Comparison of ENCODE assay signal across 12 cellular contexts in genomic region chr16:53100889-53101288, GRCh38. TPM values are rescaled to one million over a fixed set of nuclear protein-coding genes. Genes with fewer than 3 reads are reported as not detected.
DNase-seq lines count a peak whose midpoint lies in the region; ATAC-seq, FAIRE-seq and TF ChIP-seq lines count a peak whose summit lies in the region.
"Had no signal": no experiment of that assay in that cellular context is flagged by ENCODE, and none has a peak within 500 bp of the region (broad histone marks: within the 10 kb centered on the region; RNA-seq: fewer than 3 reads in every experiment).

No MANE protein-coding gene starts in this region.

- H3K4me3 Mint-ChIP-seq in nephron progenitor cell, result peak overlapping the region; percentile 54
- peak overlapping the region in 1 of 2 donors; percentile 44 for H3K4me3 Mint-ChIP-seq in effector memory CD8-positive, alpha-beta T cell

- H3K27me3 Mint-ChIP-seq in nephron progenitor cell (ENCODE audit: low read depth, poor library complexity), result no peaks in the 10 kb centered on the region
- no peaks in the 10 kb centered on the region for H3K27me3 Mint-ChIP-seq in effector memory CD8-positive, alpha-beta T cell

- CTCF ChIA-PET in HepG2 (lab: Yijun Ruan, JAX; ENCODE audit: low intra/inter-chr PET ratio, low total read pairs), result no interaction called here
- CTCF ChIA-PET in K562 (lab: Yijun Ruan, JAX; ENCODE audit: low intra/inter-chr PET ratio), result no interaction called here

- no peak for TF ChIP-seq RAD21 in HepG2 (CRISPR knock-in tag; IDR thresholded peaks at IDR 0.05)
- TF ChIP-seq RAD21 in K562 (CRISPR knock-in tag; conservative IDR thresholded peaks at IDR 0.05 in 1 of 2, IDR thresholded peaks at IDR 0.05 in 1 of 2), result no peak

- H3K9me3 ChIP-seq in right lobe of liver (no peaks in the 10 kb centered on the region), HepG2 (ENCODE audit: low read length) (no peaks in the 10 kb centered on the region), K562 (replicated peaks; ENCODE audit: control insufficient read depth, insufficient read depth, low read depth, low read length) (no peaks in the 10 kb centered on the region)

- H4K20me1 ChIP-seq in HepG2 (ENCODE audit: insufficient read depth, low read length) (peaks cover 4% of the 10 kb centered on the region; the same call in 1 of the 2 replicates), K562 (replicated peaks; ENCODE audit: control insufficient read depth, insufficient read depth, low read length) (no peaks in the 10 kb centered on the region; the same call in 1 of the 2 replicates)

- no peak for TF ChIP-seq EP300 in HepG2 (IDR thresholded peaks at IDR 0.05; ENCODE audit: low read depth in 2 of 2, low read length in 2 of 2)
- TF ChIP-seq EP300 in HepG2 (CRISPR knock-in tag; IDR thresholded peaks at IDR 0.05; ENCODE audit: borderline replicate concordance), result no peak
- TF ChIP-seq EP300 in K562 (IDR thresholded peaks at IDR 0.05; ENCODE audit: low read length), result no peak

- no peak for DNase-seq in right lobe of liver
- no peak for DNase-seq in HepG2 (ENCODE audit: low spot score)
- no peak for DNase-seq in K562 (ENCODE audit: extremely low read depth in 1 of 4, low spot score in 3 of 4)
- no peak for DNase-seq in nephron progenitor cell
- no peak for DNase-seq in EL
- DNase-seq in effector memory CD8-positive, alpha-beta T cell, result no peak
- DNase-seq: NCI-H524; stimulated activated naive CD4-positive, alpha-beta T cell treated with Interleukin-2 at 50 U/mL for 16 hours; T-helper 2 cell had no signal

- no peak for FAIRE-seq in HepG2 (lab: Jason Lieb, UNC)
- FAIRE-seq in K562 (lab: Jason Lieb, UNC), result no peak

- H3K9ac ChIP-seq in HepG2 (ENCODE audit: insufficient read depth, low read depth, low read length) (no peak overlapping the region), K562 (ENCODE audit: insufficient read depth in 1 of 2, low read depth in 2 of 2, low read length in 2 of 2) (no peak overlapping the region)

- no peaks in the 10 kb centered on the region for H3K36me3 Mint-ChIP-seq in nephron progenitor cell (ENCODE audit: low read depth)
- H3K36me3 Mint-ChIP-seq in effector memory CD8-positive, alpha-beta T cell (ENCODE audit: insufficient read depth), result peaks cover 15% of the 10 kb centered on the region

- H3K4me2 ChIP-seq in HepG2 (ENCODE audit: low read depth, low read length) (no peak overlapping the region), K562 (ENCODE audit: insufficient read depth, low read length) (no peak overlapping the region)

- H3K9me1 ChIP-seq in K562 (ENCODE audit: control insufficient read depth, insufficient read depth, low read length), result no peaks in the 10 kb centered on the region

- H2AFZ ChIP-seq in HepG2 (ENCODE audit: low read length) (no peak overlapping the region), K562 (ENCODE audit: low read depth, low read length) (no peak overlapping the region)

- intact Hi-C loops in right lobe of liver (cut with DNase I), result no loop called here
- intact Hi-C loops in HepG2 (cut with micrococcal nuclease; ENCODE audit: unreplicated experiment), result loop anchor here (1.0 kb wide), 1 partner anchor 19 kb away; no protein-coding TSS in a partner anchor
- intact Hi-C loops in K562 (cut with micrococcal nuclease), result no loop called here

- in situ Hi-C loops in HepG2 (cut with HindIII; ENCODE audit: extremely low pct_ligation_motif_present, low pct_unique_long_range_greater_than_20kb), result no loop called here
- in situ Hi-C loops in K562 (cut with MboI), result no loop called here

- H3K27ac ChIP-seq in right lobe of liver (peak overlapping the region in 2 of 3 donors; percentile 83 to 93), HepG2 (ENCODE audit: extremely low read length, insufficient read depth, low read length) (no peak overlapping the region), K562 (ENCODE audit: extremely low read depth, low read depth, low read length) (no peak overlapping the region)

- no peaks in the 10 kb centered on the region for H3K9me3 Mint-ChIP-seq in nephron progenitor cell
- no peaks in the 10 kb centered on the region for H3K9me3 Mint-ChIP-seq in effector memory CD8-positive, alpha-beta T cell

- H3K27me3 ChIP-seq in right lobe of liver, result no peaks in the 10 kb centered on the region
- H3K27me3 ChIP-seq in HepG2 (ENCODE audit: control insufficient read depth in 1 of 2, insufficient read depth in 2 of 2, low read length in 2 of 2), result no peaks in the 10 kb centered on the region; a peak in 1 of 5 replicates
- H3K27me3 ChIP-seq in K562 (ENCODE audit: control insufficient read depth in 2 of 2, insufficient read depth in 2 of 2, low read length in 2 of 2), result no peaks in the 10 kb centered on the region

- H3K27ac Mint-ChIP-seq in nephron progenitor cell, result no peak overlapping the region
- H3K27ac Mint-ChIP-seq in effector memory CD8-positive, alpha-beta T cell, result peak overlapping the region in 1 of 2 donors; percentile 96

- ATAC-seq in right lobe of liver (no peak), HepG2 (no peak), K562 (no peak), HG02642 (IDR thresholded peaks at IDR 0.05; ENCODE audit: poor library complexity, unreplicated experiment) (no peak), HG03196 (IDR thresholded peaks at IDR 0.05; ENCODE audit: unreplicated experiment) (no peak)
- ATAC-seq in effector memory CD8-positive, alpha-beta T cell (replicated peaks), result no peak
- ATAC-seq: left lobe of liver had no signal

- H3K4me1 ChIP-seq in right lobe of liver (peaks cover 0 to 26% (median 12%) of the 10 kb centered on the region in 4 donors), HepG2 (ENCODE audit: insufficient read depth, low read length) (peaks cover 38% of the 10 kb centered on the region), K562 (replicated peaks in 1 of 2; ENCODE audit: control insufficient read depth in 2 of 2, insufficient read depth in 2 of 2, low read length in 2 of 2) (peaks cover 20 to 26% of the 10 kb centered on the region in 2 experiments)

- H3K79me2 ChIP-seq in HepG2 (ENCODE audit: insufficient read depth, low read length) (peaks cover 18% of the 10 kb centered on the region), K562 (ENCODE audit: control insufficient read depth, insufficient read depth, low read length) (peaks cover 76% of the 10 kb centered on the region)

- BruUV-seq in HepG2 (replicated peaks; lab: Mats Ljungman, UMichigan) (no TSS peak), K562 (replicated peaks; lab: Mats Ljungman, UMichigan) (no TSS peak)

- no peaks in the 10 kb centered on the region for H3K36me3 ChIP-seq in right lobe of liver
- H3K36me3 ChIP-seq in HepG2 (replicated peaks in 1 of 2; ENCODE audit: control insufficient read depth in 1 of 2, insufficient read depth in 2 of 2, low read length in 2 of 2), result no peaks in the 10 kb centered on the region
- H3K36me3 ChIP-seq in K562 (ENCODE audit: control insufficient read depth, insufficient read depth, low read length), result peaks cover 14% of the 10 kb centered on the region

- TF ChIP-seq POLR2A in right lobe of liver (IDR thresholded peaks at IDR 0.05) (no peak), HepG2 (IDR thresholded peaks at IDR 0.05; ENCODE audit: insufficient read depth in 1 of 2, low read depth in 2 of 2, low read length in 2 of 2) (no peak), K562 (conservative IDR thresholded peaks at IDR 0.05) (no peak)

- no peak for TF ChIP-seq CTCF in right lobe of liver (IDR thresholded peaks at IDR 0.05)
- no peak for TF ChIP-seq CTCF in HepG2 (CRISPR knock-in tag; IDR thresholded peaks at IDR 0.05)
- TF ChIP-seq CTCF in K562 (IDR thresholded peaks at IDR 0.05 in 2 of 3, conservative IDR thresholded peaks at IDR 0.05 in 1 of 3; ENCODE audit: insufficient read depth in 2 of 3, low read depth in 1 of 3, low read length in 3 of 3), result no peak
- TF ChIP-seq CTCF in nephron progenitor cell (IDR thresholded peaks at IDR 0.05), result no peak

- POLR2A ChIA-PET in HepG2 (lab: Yijun Ruan, JAX), result interaction anchor here (0.6 to 3.2 kb wide), 4 partner anchors 10 to 50 kb away, joined by 3 to 35 read pairs (median 16); partner anchors contain the start of gene CHD9
- POLR2A ChIA-PET in K562 (lab: Yijun Ruan, JAX), result interaction anchor here (3.0 kb wide), 1 partner anchor 12 kb away, joined by 12 read pairs; no protein-coding TSS in a partner anchor

- H3K4me3 ChIP-seq in right lobe of liver (no peak overlapping the region), HepG2 (replicated peaks in 1 of 3; ENCODE audit: insufficient read depth in 1 of 3, low read depth in 2 of 3, low read length in 3 of 3) (no peak overlapping the region), K562 (no peak overlapping the region)

- H3K4me1 Mint-ChIP-seq in nephron progenitor cell, result peaks cover 43% of the 10 kb centered on the region
- H3K4me1 Mint-ChIP-seq in effector memory CD8-positive, alpha-beta T cell (ENCODE audit: low read depth in 2 of 2), result peaks cover 23 to 24% of the 10 kb centered on the region in 2 donors

- 80% methylated on average over 1 of the region's 1 CpG for whole genome bisulfite sequencing in right lobe of liver (ENCODE audit: insufficient coverage, low coverage, low lambda C conversion rate, missing lambda C conversion rate)
- WGBS in HepG2 (ENCODE audit: low lambda C conversion rate), result 100% methylated on average over 1 of the region's 1 CpG
- 94% methylated on average over 1 of the region's 1 CpG for WGBS in K562 (ENCODE audit: insufficient coverage, low coverage, missing lambda C conversion rate)

RNA-seq across cellular contexts. Expression of gene CHD9, which starts 46.1 kb away (rescaled TPM):
- total RNA-seq in right lobe of liver, result 10 to 100 TPM; 19.8 to 44.3 (median 30.2) TPM
- total RNA-seq in HepG2 (2016; rRNA removed; fragmentation: Illumina TruSeq; extraction: Trizol), result 27.7 and 31.0 TPM in 2 replicates
- 27.5 and 34.1 TPM in 2 replicates for total RNA-seq in HepG2 (2016; cell fraction: cytosol; rRNA removed; fragmentation: Illumina TruSeq; extraction: Trizol; ENCODE audit: low read depth)
- total RNA-seq in HepG2 (2016; cell fraction: insoluble cytoplasmic fraction; rRNA removed; fragmentation: Illumina TruSeq; extraction: Trizol), result 24.3 and 27.8 TPM in 2 replicates
- total RNA-seq in HepG2 (2016; cell fraction: membrane; rRNA removed; fragmentation: Illumina TruSeq; extraction: Trizol), result 36.3 and 42.8 TPM in 2 replicates
- 59.7 and 62.9 TPM in 2 replicates for total RNA-seq in HepG2 (2016; cell fraction: nucleus; rRNA removed; fragmentation: Illumina TruSeq; extraction: Trizol)
- 15.6 and 23.4 TPM in 2 replicates for polyA plus RNA-seq in HepG2 (2011; rRNA removed)
- 4.6 and 8.3 TPM in 2 replicates for polyA plus RNA-seq in HepG2 (2011; cell fraction: cytosol; rRNA removed)
- polyA plus RNA-seq in HepG2 (2011; cell fraction: nucleus; rRNA removed), result 14.2 and 15.9 TPM in 2 replicates
- 12.6 and 14.0 TPM in 2 replicates for polyA plus RNA-seq in HepG2 (2012)
- 3.8 and 4.6 TPM in 2 replicates for polyA plus RNA-seq in HepG2 (2016; cell fraction: cytosol; fragmentation: Illumina TruSeq; extraction: Trizol; ENCODE audit: low read depth)
- 13.8 and 14.0 TPM in 2 replicates for polyA plus RNA-seq in HepG2 (2016; cell fraction: insoluble cytoplasmic fraction; fragmentation: Illumina TruSeq; extraction: Trizol; ENCODE audit: low read depth)
- 4.5 and 4.8 TPM in 2 replicates for polyA plus RNA-seq in HepG2 (2016; cell fraction: membrane; fragmentation: Illumina TruSeq; extraction: Trizol; ENCODE audit: low read depth)
- 28.9 and 31.3 TPM in 2 replicates for polyA plus RNA-seq in HepG2 (2016; cell fraction: nucleus; fragmentation: Illumina TruSeq; extraction: Trizol; ENCODE audit: insufficient read depth, low read depth)
- polyA minus RNA-seq in HepG2 (2011; rRNA and poly(A)+ RNA removed; ENCODE audit: low replicate concordance), result 41.1 and 58.0 TPM in 2 replicates
- 25.3 and 26.6 TPM in 2 replicates for polyA minus RNA-seq in HepG2 (2011; cell fraction: cytosol; rRNA and poly(A)+ RNA removed)
- polyA minus RNA-seq in HepG2 (2011; cell fraction: nucleus; rRNA and poly(A)+ RNA removed), result 164 and 186 TPM in 2 replicates
- total RNA-seq in K562 (2011; cell fraction: chromatin; rRNA removed; ENCODE audit: low replicate concordance), result 65.0 and 350 TPM in 2 replicates
- 31.9 and 54.3 TPM in 2 replicates for total RNA-seq in K562 (2011; cell fraction: nucleolus; rRNA removed)
- total RNA-seq in K562 (2011; cell fraction: nucleoplasm; rRNA removed), result 103 and 111 TPM in 2 replicates
- total RNA-seq in K562 (2014; rRNA removed), result 22.0 and 32.0 TPM in 2 replicates
- total RNA-seq in K562 (2014; rRNA removed; fragmentation: Illumina TruSeq; extraction: Trizol), result 58.1 and 65.4 TPM in 2 replicates
- 49.1 and 54.0 TPM in 2 replicates for total RNA-seq in K562 (2015; rRNA removed; fragmentation: Illumina TruSeq; extraction: Trizol)
- 38.8 and 40.7 TPM in 2 replicates for total RNA-seq in K562 (2021)
- 33.9 and 41.6 TPM in 2 replicates for polyA plus RNA-seq in K562 (2011; rRNA removed)
- polyA plus RNA-seq in K562 (2011; cell fraction: cytosol; rRNA removed), result 6.7 and 13.4 TPM in 2 replicates
- 31.4 and 44.3 TPM in 2 replicates for polyA plus RNA-seq in K562 (2011; cell fraction: nucleus; rRNA removed)
- polyA plus RNA-seq in K562 (2012), result 20.4 and 21.2 TPM in 2 replicates
- polyA plus RNA-seq in K562 (2014; fragmentation: Illumina TruSeq; extraction: Trizol), result 25.6 and 29.0 TPM in 2 replicates
- 10 to 100 TPM; 33.7 to 69.3 TPM for polyA plus RNA-seq in K562 (2014; fragmentation: Nextera tagmentation; extraction: Ambion mirVana)
- 26.1 and 40.6 TPM in 2 replicates for polyA plus RNA-seq in K562 (2014; rRNA removed)
- 179 and 246 TPM in 2 replicates for polyA minus RNA-seq in K562 (2011; rRNA and poly(A)+ RNA removed)
- polyA minus RNA-seq in K562 (2011; cell fraction: cytosol; rRNA and poly(A)+ RNA removed), result 23.1 and 25.2 TPM in 2 replicates
- polyA minus RNA-seq in K562 (2011; cell fraction: nucleus; rRNA and poly(A)+ RNA removed), result 89.8 and 176 TPM in 2 replicates

RNA-seq across cellular contexts. Expression of gene CHD9NB, which starts 48.2 kb away (rescaled TPM):
- under 1 TPM in 4 of 6 experiments, not detected in 2; 0.25 to 0.59 (median 0.39) TPM for total RNA-seq in right lobe of liver
- 0.18 and 0.34 TPM in 2 replicates for total RNA-seq in HepG2 (2016; rRNA removed; fragmentation: Illumina TruSeq; extraction: Trizol)
- total RNA-seq in HepG2 (2016; cell fraction: cytosol; rRNA removed; fragmentation: Illumina TruSeq; extraction: Trizol; ENCODE audit: low read depth), result 0.18 and 0.30 TPM in 2 replicates
- 0.39 and 0.67 TPM in 2 replicates for total RNA-seq in HepG2 (2016; cell fraction: insoluble cytoplasmic fraction; rRNA removed; fragmentation: Illumina TruSeq; extraction: Trizol)
- 0.46 and 0.55 TPM in 2 replicates for total RNA-seq in HepG2 (2016; cell fraction: membrane; rRNA removed; fragmentation: Illumina TruSeq; extraction: Trizol)
- total RNA-seq in HepG2 (2016; cell fraction: nucleus; rRNA removed; fragmentation: Illumina TruSeq; extraction: Trizol), result 0.59 and 0.72 TPM in 2 replicates
- 0.05 and 0.17 TPM in 2 replicates for polyA plus RNA-seq in HepG2 (2011; rRNA removed)
- 0.10 and 0.13 TPM in 2 replicates for polyA plus RNA-seq in HepG2 (2011; cell fraction: cytosol; rRNA removed)
- 0.55 and 0.87 TPM in 2 replicates for polyA plus RNA-seq in HepG2 (2011; cell fraction: nucleus; rRNA removed)
- polyA plus RNA-seq in HepG2 (2012), result 0.28 and 0.34 TPM in 2 replicates
- 0.19 and 0.37 TPM in 2 replicates for polyA plus RNA-seq in HepG2 (2016; cell fraction: cytosol; fragmentation: Illumina TruSeq; extraction: Trizol; ENCODE audit: low read depth)
- polyA plus RNA-seq in HepG2 (2016; cell fraction: insoluble cytoplasmic fraction; fragmentation: Illumina TruSeq; extraction: Trizol; ENCODE audit: low read depth), result 0.37 and 0.45 TPM in 2 replicates
- polyA plus RNA-seq in HepG2 (2016; cell fraction: membrane; fragmentation: Illumina TruSeq; extraction: Trizol; ENCODE audit: low read depth), result 0.31 and 0.35 TPM in 2 replicates
- polyA plus RNA-seq in HepG2 (2016; cell fraction: nucleus; fragmentation: Illumina TruSeq; extraction: Trizol; ENCODE audit: insufficient read depth, low read depth), result 0.37 and 0.73 TPM in 2 replicates
- 0.46 and 0.47 TPM in 2 replicates for polyA minus RNA-seq in HepG2 (2011; rRNA and poly(A)+ RNA removed; ENCODE audit: low replicate concordance)
- polyA minus RNA-seq in HepG2 (2011; cell fraction: cytosol; rRNA and poly(A)+ RNA removed), result not detected in 2 replicates
- 1.2 and 3.3 TPM in 2 replicates for polyA minus RNA-seq in HepG2 (2011; cell fraction: nucleus; rRNA and poly(A)+ RNA removed)
- total RNA-seq in K562 (2011; cell fraction: chromatin; rRNA removed; ENCODE audit: low replicate concordance), result not detected in 2 replicates
- not detected in 2 replicates for total RNA-seq in K562 (2011; cell fraction: nucleolus; rRNA removed)
- not detected in 2 replicates for total RNA-seq in K562 (2011; cell fraction: nucleoplasm; rRNA removed)
- not detected in 2 replicates for total RNA-seq in K562 (2014; rRNA removed)
- total RNA-seq in K562 (2014; rRNA removed; fragmentation: Illumina TruSeq; extraction: Trizol), result 0.07 TPM in 1 of 2 replicates, not detected in the other
- not detected in 2 replicates for total RNA-seq in K562 (2015; rRNA removed; fragmentation: Illumina TruSeq; extraction: Trizol)
- 0.13 TPM in 1 of 2 replicates, not detected in the other for total RNA-seq in K562 (2021)
- not detected in 2 replicates for polyA plus RNA-seq in K562 (2011; rRNA removed)
- polyA plus RNA-seq in K562 (2011; cell fraction: cytosol; rRNA removed), result not detected in 2 replicates
- 0.07 TPM in 1 of 2 replicates, not detected in the other for polyA plus RNA-seq in K562 (2011; cell fraction: nucleus; rRNA removed)
- 0.10 TPM in 1 of 2 replicates, not detected in the other for polyA plus RNA-seq in K562 (2012)
- polyA plus RNA-seq in K562 (2014; fragmentation: Illumina TruSeq; extraction: Trizol), result 0.10 and 0.29 TPM in 2 replicates
- under 1 TPM in 1 of 2 experiments, not detected in 1; 0.06 TPM for polyA plus RNA-seq in K562 (2014; fragmentation: Nextera tagmentation; extraction: Ambion mirVana)
- polyA plus RNA-seq in K562 (2014; rRNA removed), result 0.19 TPM in 1 of 2 replicates, not detected in the other
- polyA minus RNA-seq in K562 (2011; rRNA and poly(A)+ RNA removed), result not detected in 2 replicates
- polyA minus RNA-seq in K562 (2011; cell fraction: cytosol; rRNA and poly(A)+ RNA removed), result not detected in 2 replicates
- not detected in 2 replicates for polyA minus RNA-seq in K562 (2011; cell fraction: nucleus; rRNA and poly(A)+ RNA removed)

Comparison
In these comparisons a context has a peak if more than half of its experiments do, and no peak if none do; other contexts are left out.
1. H3K27ac ChIP-seq: peak in right lobe of liver (2 of 3); none in HepG2 (single experiment) and K562 (single experiment).